In genomic region chr14:105474478-105475268, GRCh38 we compare ENCODE assay signal across 8 cellular contexts. TPM values are rescaled to one million over a fixed set of nuclear protein-coding genes. Genes with fewer than 3 reads are reported as not detected.
DNase-seq lines count a peak whose midpoint lies in the region; ATAC-seq and TF ChIP-seq lines count a peak whose summit lies in the region.

A gene with protein sequence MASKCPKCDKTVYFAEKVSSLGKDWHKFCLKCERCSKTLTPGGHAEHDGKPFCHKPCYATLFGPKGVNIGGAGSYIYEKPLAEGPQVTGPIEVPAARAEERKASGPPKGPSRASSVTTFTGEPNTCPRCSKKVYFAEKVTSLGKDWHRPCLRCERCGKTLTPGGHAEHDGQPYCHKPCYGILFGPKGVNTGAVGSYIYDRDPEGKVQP (plus strand): TSS chr14:105474821. CDS start chr14:105474863, 42 bp downstream.

- peak within 1 kb of the TSS; percentile 3 for H3K9ac ChIP-seq in rectal smooth muscle tissue (ENCODE audit: low read length)

- ATAC-seq in right cardiac atrium (peak; percentile 0 to 1), HG02623 (IDR thresholded peaks at IDR 0.05; ENCODE audit: unreplicated experiment) (no peak)

- under 1% methylated on average over 118 of the region's 118 CpGs for WGBS in right cardiac atrium

- no peaks in the 10 kb centered on the region for H3K36me3 ChIP-seq in rectal smooth muscle tissue (ENCODE audit: control insufficient read depth, insufficient read depth, low read length)

- H3K4me3 ChIP-seq in astrocyte of the cerebellum (ENCODE audit: low read depth, low read length), result peak within 1 kb of the TSS; percentile 58
- peak within 1 kb of the TSS; percentile 84 for H3K4me3 ChIP-seq in right cardiac atrium (ENCODE audit: low read length)
- peak within 1 kb of the TSS; percentile 61 for H3K4me3 ChIP-seq in rectal smooth muscle tissue (ENCODE audit: low read length)

- DNase-seq in activated T-cell treated with anti-CD3 and anti-CD28 coated beads, Interleukin-2, amount 50 U/mL, for 1 hour, result peak; percentile 63
- DNase-seq in activated T-cell treated with anti-CD3 and anti-CD28 coated beads for 4 hours (no peak), NCI-H2227 (lab: John Stamatoyannopoulos, UW; ENCODE audit: unreplicated experiment) (peak; percentile 87), astrocyte of the cerebellum (ENCODE audit: low read depth) (no peak), right cardiac atrium (peak; percentile 74 to 90 (median 88)), CD1c-positive myeloid dendritic cell (ENCODE audit: extremely low spot score) (no peak)

- no peak for TF ChIP-seq CTCF in astrocyte of the cerebellum (IDR thresholded peaks at IDR 0.05; ENCODE audit: low read depth, low read length, missing control alignments)

- H3K9me3 ChIP-seq in right cardiac atrium (ENCODE audit: control insufficient read depth, low read length), result no peaks in the 10 kb centered on the region

- H3K27ac ChIP-seq in right cardiac atrium (ENCODE audit: low read length) (peak within 1 kb of the TSS; percentile 95), rectal smooth muscle tissue (ENCODE audit: low read depth, low read length) (peak within 1 kb of the TSS; percentile 82)

- H3K27me3 ChIP-seq in right cardiac atrium (ENCODE audit: control insufficient read depth, insufficient read depth), result no peaks in the 10 kb centered on the region
- H3K27me3 ChIP-seq in rectal smooth muscle tissue (ENCODE audit: control insufficient read depth, insufficient read depth, low read length), result peaks cover 13% of the 10 kb centered on the region

- in situ Hi-C loops in astrocyte of the cerebellum (cut with HindIII; ENCODE audit: low sequenced_read_pairs), result no loop called here

- H3K4me1 ChIP-seq in right cardiac atrium (ENCODE audit: control insufficient read depth, insufficient read depth, low read length) (peaks cover 5% of the 10 kb centered on the region), rectal smooth muscle tissue (ENCODE audit: control insufficient read depth, insufficient read depth, low read length) (peaks cover 5% of the 10 kb centered on the region)

- intact Hi-C loops in right cardiac atrium (cut with DNase I), result no loop called here

RNA-seq across cellular contexts. Expression of the gene that starts here (rescaled TPM):
- total RNA-seq in right cardiac atrium, result 1,000 to 10,000 TPM; 1,091 to 1,370 (median 1,238) TPM
- polyA plus RNA-seq in right cardiac atrium, result 1,790 TPM

Comparison
In these comparisons a context has a peak if more than half of its experiments do, and no peak if none do; other contexts are left out.
1. DNase-seq: peak in activated T-cell treated with anti-CD3 and anti-CD28 coated beads, Interleukin-2, amount 50 U/mL, for 1 hour (single experiment), NCI-H2227 (single experiment) and right cardiac atrium (3 of 3); none in activated T-cell treated with anti-CD3 and anti-CD28 coated beads for 4 hours (single experiment), astrocyte of the cerebellum (single experiment) and CD1c-positive myeloid dendritic cell (single experiment).
2. Peak in every context shown above with its lines, with median percentiles within 50 percentile points of each other: H3K4me3 ChIP-seq.